In the genomic region with DNA sequence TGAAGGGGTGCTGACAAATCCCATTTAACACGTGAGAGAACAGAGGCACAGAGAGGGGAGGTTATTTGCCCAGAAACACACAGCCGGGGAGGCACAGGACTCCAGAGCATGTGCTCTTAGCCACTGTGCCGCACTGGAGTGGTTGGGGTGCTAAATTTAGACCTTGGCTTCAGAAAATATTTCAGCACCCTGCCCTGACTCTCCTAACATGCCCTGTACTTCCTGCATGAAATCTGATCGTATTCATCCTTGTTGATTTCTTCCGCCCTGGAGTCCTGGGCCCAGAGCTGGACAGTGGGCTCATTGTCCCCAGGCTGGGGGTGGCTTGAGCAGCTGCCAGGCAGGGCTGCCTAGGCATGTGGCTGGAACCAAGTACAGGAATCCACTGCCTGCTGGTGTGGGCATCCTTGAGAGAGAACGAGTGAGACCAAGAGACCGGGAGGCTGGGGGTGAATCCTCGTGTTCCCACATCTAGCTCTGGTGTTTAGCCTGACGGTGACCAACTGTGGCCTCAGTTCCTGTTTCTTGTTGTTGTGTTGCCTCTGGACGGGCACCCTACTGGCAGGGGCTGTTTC, we compare ENCODE assay signal across 1 cellular context.
TF ChIP-seq lines count a peak whose summit lies in the region.

No MANE protein-coding gene starts in this region.

TF ChIP-seq in SK-N-SH, 30 proteins besides CTCF, POLR2A, EP300 and RAD21 (continued from another document):
- TF ChIP-seq SMC3 (IDR thresholded peaks at IDR 0.05; ENCODE audit: low read depth, low read length), result no peak
- TF ChIP-seq YY1 (IDR thresholded peaks at IDR 0.05; ENCODE audit: low read depth), result no peak
- no peak for TF ChIP-seq FOXM1 (IDR thresholded peaks at IDR 0.05; ENCODE audit: low read depth)
TF ChIP-seq in SK-N-SH: peak in this region for 8.
